Comparison of ENCODE assay signal across 12 cellular contexts in the genomic region with DNA sequence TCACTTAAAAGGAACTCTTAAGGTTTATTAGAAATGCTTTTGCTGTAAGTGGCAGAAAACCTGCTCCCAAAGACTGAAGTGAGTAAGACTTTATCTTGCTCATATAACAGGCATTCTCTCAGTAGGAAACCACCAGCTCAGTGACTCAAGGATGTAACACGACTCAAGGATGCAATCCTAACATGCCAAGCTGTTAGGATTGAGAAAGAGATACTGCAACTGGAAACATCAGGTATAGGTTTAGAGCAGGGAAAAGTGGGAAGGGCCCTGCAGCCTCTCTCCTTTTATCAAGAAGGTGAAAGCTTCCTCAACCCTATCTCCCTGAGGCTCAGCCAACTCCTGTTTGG. TPM values are rescaled to one million over a fixed set of nuclear protein-coding genes. Genes with fewer than 3 reads are reported as not detected.
DNase-seq lines count a peak whose midpoint lies in the region; ATAC-seq and TF ChIP-seq lines count a peak whose summit lies in the region.
"Had no signal": no experiment of that assay in that cellular context is flagged by ENCODE, and none has a peak within 500 bp of the region (broad histone marks: within the 10 kb centered on the region; RNA-seq: fewer than 3 reads in every experiment).

No MANE protein-coding gene starts in this region.

- dilution Hi-C loops in IMR-90 (cut with HindIII; ENCODE audit: low sequenced_read_pairs, unreplicated experiment): no loop called here

- no peak overlapping the region for H3K27ac Mint-ChIP-seq in activated CD8-positive, alpha-beta T cell treated with anti-CD3 and anti-CD28 coated beads, Interleukin-2, amount 10 ng/mL, durations not matched to agents 7 days and 5 days
- H3K27ac Mint-ChIP-seq: natural killer cell treated with Interleukin-12 subunit alpha and Interleukin-12 subunit beta and Interleukin-15 and Interleukin-18, amount 100 ng/mL, for 72 hours had no signal

- H3K27me3 Mint-ChIP-seq in activated CD8-positive, alpha-beta T cell treated with anti-CD3 and anti-CD28 coated beads, Interleukin-2, amount 10 ng/mL, durations not matched to agents 7 days and 5 days (ENCODE audit: low read depth): peaks cover 7% of the 10 kb centered on the region

- TF ChIP-seq CTCF in AG04450 (IDR thresholded peaks at IDR 0.05; ENCODE audit: low read depth, low read length) (no peak), IMR-90 (conservative IDR thresholded peaks at IDR 0.05; ENCODE audit: low read depth, low read length) (no peak)

- no TSS peak for BruUV-seq in IMR-90 (replicated peaks; lab: Mats Ljungman, UMichigan)

- peak overlapping the region; percentile 92 for H3K27ac ChIP-seq in AG04450 (ENCODE audit: low read depth, low read length)
- H3K27ac ChIP-seq in IMR-90 (ENCODE audit: insufficient read depth, low read length): peak overlapping the region; percentile 57
- H3K27ac ChIP-seq: BLaER1, KMS-11 had no signal

- peak overlapping the region; percentile 72; the same call in 1 of the 2 replicates for H2AK5ac ChIP-seq in IMR-90 (ENCODE audit: low read depth, low read length)

- peaks cover 8% of the 10 kb centered on the region for H3K4me1 ChIP-seq in IMR-90 (ENCODE audit: control insufficient read depth, insufficient read depth, low read length)

- no peaks in the 10 kb centered on the region for H3K36me3 ChIP-seq in IMR-90 (ENCODE audit: control insufficient read depth, insufficient read depth, low read length)
- H3K36me3 ChIP-seq: BLaER1 had no signal

- ATAC-seq in IMR-90 (ENCODE audit: low read depth): peak; percentile 94
- ATAC-seq in activated CD8-positive, alpha-beta T cell treated with anti-CD3 and anti-CD28 coated beads, Interleukin-2, amount 10 ng/mL, durations not matched to agents 7 days and 5 days: no peak
- ATAC-seq: natural killer cell treated with Interleukin-12 subunit alpha and Interleukin-12 subunit beta and Interleukin-15 and Interleukin-18, amount 100 ng/mL, for 72 hours had no signal

- H4K5ac ChIP-seq in IMR-90 (ENCODE audit: low read depth, low read length): peak overlapping the region; percentile 60; the same call in 1 of the 2 replicates

- no peak overlapping the region for H3K4me3 Mint-ChIP-seq in activated CD8-positive, alpha-beta T cell treated with anti-CD3 and anti-CD28 coated beads, Interleukin-2, amount 10 ng/mL, durations not matched to agents 7 days and 5 days
- H3K4me3 Mint-ChIP-seq: natural killer cell treated with Interleukin-12 subunit alpha and Interleukin-12 subunit beta and Interleukin-15 and Interleukin-18, amount 100 ng/mL, for 72 hours had no signal

- no peak for TF ChIP-seq POLR2A in IMR-90 (IDR thresholded peaks at IDR 0.05; ENCODE audit: low read depth, low read length)

- no peaks in the 10 kb centered on the region for H3K9me3 ChIP-seq in AG04450 (ENCODE audit: control insufficient read depth, insufficient read depth, low read length)
- no peaks in the 10 kb centered on the region for H3K9me3 ChIP-seq in IMR-90 (ENCODE audit: control insufficient read depth, insufficient read depth, low read length)
- H3K9me3 ChIP-seq: BLaER1 had no signal

- H2AK9ac ChIP-seq in IMR-90 (replicated peaks; ENCODE audit: low read depth, low read length, poor library complexity): peak overlapping the region; percentile 39

- H4K20me1 ChIP-seq in IMR-90 (ENCODE audit: insufficient read depth, low read length): no peaks in the 10 kb centered on the region
- H4K20me1 ChIP-seq: BLaER1 had no signal

- no peak overlapping the region for H2AFZ ChIP-seq in IMR-90 (replicated peaks; ENCODE audit: low read length, poor library complexity)

- H3K27me3 ChIP-seq in AG04450 (ENCODE audit: control insufficient read depth, insufficient read depth, low read length): no peaks in the 10 kb centered on the region
- H3K27me3 ChIP-seq in IMR-90 (ENCODE audit: control insufficient read depth, insufficient read depth, low read length): no peaks in the 10 kb centered on the region
- H3K27me3 ChIP-seq: BLaER1 had no signal

- H3K14ac ChIP-seq in IMR-90 (replicated peaks; ENCODE audit: low read depth, low read length): peak overlapping the region; percentile 51; the same call in 1 of the 2 replicates

- peak overlapping the region; percentile 80; the same call in 1 of the 2 replicates for H3K56ac ChIP-seq in IMR-90 (ENCODE audit: extremely low read depth, insufficient read depth, low read length)

- H2BK5ac ChIP-seq in IMR-90 (ENCODE audit: low read depth, low read length, poor library complexity, severe bottlenecking): peak overlapping the region; percentile 94

- H3K9me3 Mint-ChIP-seq in activated CD8-positive, alpha-beta T cell treated with anti-CD3 and anti-CD28 coated beads, Interleukin-2, amount 10 ng/mL, durations not matched to agents 7 days and 5 days (ENCODE audit: insufficient read depth): no peaks in the 10 kb centered on the region
- H3K9me3 Mint-ChIP-seq: natural killer cell treated with Interleukin-12 subunit alpha and Interleukin-12 subunit beta and Interleukin-15 and Interleukin-18, amount 100 ng/mL, for 72 hours had no signal

- TF ChIP-seq RAD21 in IMR-90 (IDR thresholded peaks at IDR 0.05; ENCODE audit: low read length): no peak

- peak overlapping the region; percentile 89 for H2BK120ac ChIP-seq in IMR-90 (ENCODE audit: low read depth, low read length)

- H3K18ac ChIP-seq in IMR-90 (ENCODE audit: low read depth, low read length): peak overlapping the region; percentile 93; the same call in 1 of the 2 replicates

- POLR2A ChIA-PET in AG04450 (lab: Yijun Ruan, JAX) (interaction anchor here (0.5 to 1.7 kb wide), 4 partner anchors 22 to 209 kb away, joined by 3 to 5 read pairs (median 5); no protein-coding TSS in a partner anchor), IMR-90 (lab: Charles Lee; ENCODE audit: unreplicated experiment) (interaction anchor here (1.5 kb wide), 1 partner anchor 18 kb away, joined by 3 read pairs; no protein-coding TSS in a partner anchor)
- POLR2A ChIA-PET in activated CD8-positive, alpha-beta T cell treated with anti-CD3 and anti-CD28 coated beads, Interleukin-2, amount 10 ng/mL, durations not matched to agents 7 days and 5 days (lab: Charles Lee): no interaction called here

- in situ Hi-C loops in IMR-90 (cut with MboI; ENCODE audit: low sequenced_read_pairs): no loop called here

- H3K9me1 ChIP-seq in IMR-90 (ENCODE audit: insufficient read depth, low read length): peaks cover 8% of the 10 kb centered on the region; the same call in 1 of the 2 replicates

- H3K23ac ChIP-seq in IMR-90 (ENCODE audit: low read depth, low read length): peak overlapping the region; percentile 21; the same call in 1 of the 2 replicates

- H3K4me2 ChIP-seq in IMR-90 (ENCODE audit: low read depth, low read length): peak overlapping the region; percentile 81
- H3K4me2 ChIP-seq: KMS-11 had no signal

- H3K4me3 ChIP-seq in AG04450 (ENCODE audit: low read depth, low read length) (no peak overlapping the region), IMR-90 (ENCODE audit: insufficient read depth, low read depth, low read length) (no peak overlapping the region)
- H3K4me3 ChIP-seq: BLaER1 had no signal

- WGBS in IMR-90 (ENCODE audit: extremely low coverage in 2 of 2, insufficient read length in 1 of 2), 2 experiments: no CpG with 5 or more reads among the region's 1 CpG

- H3K4ac ChIP-seq in IMR-90 (ENCODE audit: low read depth, low read length): peak overlapping the region; percentile 83

- peak overlapping the region; percentile 88 for H4K91ac ChIP-seq in IMR-90 (ENCODE audit: insufficient read depth, low read depth, low read length)

- intact Hi-C loops in IMR-90 (cut with micrococcal nuclease): no loop called here

- H2BK20ac ChIP-seq in IMR-90 (ENCODE audit: low read depth, low read length): peak overlapping the region; percentile 90

- DNase-seq in AG04450 (ENCODE audit: low read depth, low spot score) (peak; percentile 59), IMR-90 (peak; percentile 90), astrocyte of the hippocampus (ENCODE audit: low read depth, low spot score) (peak; percentile 71), iris pigment epithelial cell (ENCODE audit: low read depth) (peak; percentile 92), DMS 273 treated with DMSO at 0.1 percent for 48 hours (lab: John Stamatoyannopoulos, UW) (no peak)
- DNase-seq in activated CD4-positive, alpha-beta T cell treated with anti-CD3 and anti-CD28 coated beads for 1 hour: no peak
- DNase-seq in activated CD8-positive, alpha-beta T cell treated with anti-CD3 and anti-CD28 coated beads, Interleukin-2, amount 10 ng/mL, durations not matched to agents 7 days and 5 days: no peak
- DNase-seq in activated effector memory CD4-positive, alpha-beta T cell treated with anti-CD3 and anti-CD28 coated beads, Interleukin-2, amount 50 U/mL, for 16 hours: no peak
- DNase-seq: amygdala had no signal

- H3K79me1 ChIP-seq in IMR-90 (ENCODE audit: low read depth in 1 of 2, low read length in 2 of 2): no peaks in the 10 kb centered on the region

- H3K4me1 Mint-ChIP-seq in activated CD8-positive, alpha-beta T cell treated with anti-CD3 and anti-CD28 coated beads, Interleukin-2, amount 10 ng/mL, durations not matched to agents 7 days and 5 days (ENCODE audit: low read depth): no peaks in the 10 kb centered on the region

- no peak overlapping the region for H3K9ac ChIP-seq in IMR-90 (ENCODE audit: low read depth, low read length)
- H3K9ac ChIP-seq: BLaER1, KMS-11 had no signal

- no peaks in the 10 kb centered on the region for H3K36me3 Mint-ChIP-seq in activated CD8-positive, alpha-beta T cell treated with anti-CD3 and anti-CD28 coated beads, Interleukin-2, amount 10 ng/mL, durations not matched to agents 7 days and 5 days (ENCODE audit: low read depth)
- H3K36me3 Mint-ChIP-seq: natural killer cell treated with Interleukin-12 subunit alpha and Interleukin-12 subunit beta and Interleukin-15 and Interleukin-18, amount 100 ng/mL, for 72 hours had no signal

- peak overlapping the region; percentile 50 to 83 for H4K8ac ChIP-seq in IMR-90 (ENCODE audit: low read depth in 2 of 2, low read length in 2 of 2)

- CTCF ChIA-PET in AG04450 (lab: Charles Lee) (no interaction called here), IMR-90 (lab: Yijun Ruan, JAX) (no interaction called here)
- CTCF ChIA-PET in activated CD8-positive, alpha-beta T cell treated with anti-CD3 and anti-CD28 coated beads, Interleukin-2, amount 10 ng/mL, durations not matched to agents 7 days and 5 days (lab: Charles Lee): interaction anchor here (0.6 kb wide), 1 partner anchor 1060 kb away, joined by 3 read pairs; no protein-coding TSS in a partner anchor

- H2BK15ac ChIP-seq in IMR-90 (ENCODE audit: low read depth, low read length): peak overlapping the region; percentile 46; the same call in 1 of the 3 replicates

TF ChIP-seq in IMR-90, 13 proteins besides CTCF, POLR2A, EP300 and RAD21 (continues in another document):
- TF ChIP-seq CEBPB (IDR thresholded peaks at IDR 0.05; ENCODE audit: low read depth, low read length) (peak; percentile 94), RCOR1 (IDR thresholded peaks at IDR 0.05; ENCODE audit: insufficient replicate concordance, low read length) (no peak)

RNA-seq across cellular contexts. Expression of a gene that starts 11.9 kb away (rescaled TPM):
- polyA plus RNA-seq in AG04450 (2011; rRNA removed) (15.3 and 16.3 TPM in 2 replicates), IMR-90 (2012; rRNA removed) (14.4 and 14.7 TPM in 2 replicates)
- polyA minus RNA-seq in AG04450 (2011; rRNA and poly(A)+ RNA removed): 55.0 and 70.3 TPM in 2 replicates
- 67.5 and 76.4 TPM in 2 replicates for total RNA-seq in IMR-90 (2012; rRNA removed)
- 12.7 and 15.1 TPM in 2 replicates for polyA plus RNA-seq in IMR-90 (2012; cell fraction: cytosol; rRNA removed)
- 11.9 and 17.9 TPM in 2 replicates for polyA plus RNA-seq in IMR-90 (2012; cell fraction: nucleus; rRNA removed; ENCODE audit: low replicate concordance)
- 1 to 10 TPM; 3.3 to 3.8 TPM for total RNA-seq in activated CD8-positive, alpha-beta T cell treated with anti-CD3 and anti-CD28 coated beads, Interleukin-2, amount 10 ng/mL, durations not matched to agents 7 days and 5 days

Comparison
In these comparisons a context has a peak if more than half of its experiments do, and no peak if none do; other contexts are left out.
1. DNase-seq: peak in AG04450 (single experiment), IMR-90 (single experiment), astrocyte of the hippocampus (single experiment) and iris pigment epithelial cell (single experiment); none in DMS 273 treated with DMSO at 0.1 percent for 48 hours (single experiment), activated CD4-positive, alpha-beta T cell treated with anti-CD3 and anti-CD28 coated beads for 1 hour (single experiment), activated CD8-positive, alpha-beta T cell treated with anti-CD3 and anti-CD28 coated beads, Interleukin-2, amount 10 ng/mL, durations not matched to agents 7 days and 5 days (single experiment) and activated effector memory CD4-positive, alpha-beta T cell treated with anti-CD3 and anti-CD28 coated beads, Interleukin-2, amount 50 U/mL, for 16 hours (single experiment).
2. RNA of a gene that starts 11.9 kb away (total RNA-seq): 67.5 to 76.4 TPM in IMR-90; 3.3 to 3.8 TPM in activated CD8-positive, alpha-beta T cell treated with anti-CD3 and anti-CD28 coated beads, Interleukin-2, amount 10 ng/mL, durations not matched to agents 7 days and 5 days; every median in the first group is over 10 times any median in the second.